Comparison of ENCODE assay signal across 8 cellular contexts in the genomic region with DNA sequence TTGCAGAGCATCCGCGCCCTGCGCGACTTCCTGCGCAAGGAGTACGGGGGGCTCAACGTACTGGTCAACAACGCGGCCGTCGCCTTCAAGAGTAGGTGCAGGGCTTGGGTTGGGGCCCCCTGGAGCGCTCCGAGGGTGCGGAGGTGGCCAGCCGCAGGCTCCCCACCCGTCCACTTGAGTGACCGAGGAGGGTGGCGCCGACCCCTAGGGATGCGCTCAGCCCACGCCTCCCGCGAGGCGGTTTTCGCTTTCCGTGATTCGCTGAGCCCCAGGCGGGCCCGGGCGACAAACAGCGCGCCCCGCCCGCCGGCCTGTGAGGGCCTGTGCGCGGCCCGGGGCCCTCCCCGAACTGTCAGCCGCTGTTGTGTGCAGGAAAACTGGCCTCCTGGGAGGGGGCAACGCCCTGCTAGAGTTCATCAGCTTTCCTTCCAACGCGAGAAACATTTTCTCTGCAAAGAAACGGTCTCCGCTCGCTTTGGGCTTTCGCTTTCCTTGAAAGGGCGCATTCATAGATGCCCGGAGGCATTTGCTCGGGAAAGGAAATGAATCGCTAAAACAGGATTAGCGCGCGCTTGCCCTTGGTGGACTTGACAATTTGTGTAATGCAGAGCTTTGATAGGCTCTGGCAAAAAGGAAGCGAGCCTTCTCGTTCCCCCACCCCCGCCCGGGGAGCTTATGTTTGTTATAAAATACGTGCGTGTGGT. TPM values are rescaled to one million over a fixed set of nuclear protein-coding genes. Genes with fewer than 3 reads are reported as not detected.
DNase-seq lines count a peak whose midpoint lies in the region; ATAC-seq and TF ChIP-seq lines count a peak whose summit lies in the region.

No MANE protein-coding gene starts in this region.

- WGBS in esophagus squamous epithelium, 2 donors: 0% methylated on average over 20 to 39 of the region's 60 CpGs
- WGBS in stomach, 5 donors: 0 to 1% (median 0%) methylated on average over 24 to 60 of the region's 60 CpGs

- peak; percentile 67 for ATAC-seq in HG03432 (IDR thresholded peaks at IDR 0.05; ENCODE audit: unreplicated experiment)
- no peak for ATAC-seq in HG02970 (IDR thresholded peaks at IDR 0.05; ENCODE audit: low FRiP score, unreplicated experiment)

- H3K36me3 Mint-ChIP-seq in activated T-helper 1 cell treated with anti-CD3 and anti-CD28 coated beads, Interleukin-12 subunit alpha, Interleukin-12 subunit beta, Interleukin-2, Interleukin-4 antibody, amounts not matched to agents 30 ng/mL and 10 ng/mL and 1 ng/mL, durations not matched to agents 14 hours and 24 hours and 36 hours (ENCODE audit: low read depth): peaks cover 17% of the 10 kb centered on the region

- peak overlapping the region; percentile 75 to 96 (median 80) for H3K4me3 ChIP-seq in esophagus squamous epithelium
- H3K4me3 ChIP-seq in mucosa of rectum (ENCODE audit: low read length in 2 of 2): peak overlapping the region; percentile 69 to 83
- H3K4me3 ChIP-seq in stomach: peak overlapping the region; percentile 60 to 74 (median 68)

- TF ChIP-seq CTCF in esophagus squamous epithelium (IDR thresholded peaks at IDR 0.05) (no peak), stomach (IDR thresholded peaks at IDR 0.05) (no peak)

- no peaks in the 10 kb centered on the region for H3K27me3 ChIP-seq in esophagus squamous epithelium
- H3K27me3 ChIP-seq in mucosa of rectum (ENCODE audit: control insufficient read depth in 2 of 2, insufficient read depth in 2 of 2, low read length in 2 of 2): no peaks in the 10 kb centered on the region
- H3K27me3 ChIP-seq in stomach: peaks cover 0 to 4% (median 0%) of the 10 kb centered on the region in 3 donors

- H3K27ac ChIP-seq in esophagus squamous epithelium: peak overlapping the region; percentile 93 to 99 (median 99)
- H3K27ac ChIP-seq in mucosa of rectum (ENCODE audit: low read depth in 2 of 2, low read length in 2 of 2): peak overlapping the region; percentile 75 to 88
- H3K27ac ChIP-seq in stomach: peak overlapping the region; percentile 81 to 90 (median 84)

- peaks cover 22% of the 10 kb centered on the region for H3K4me1 Mint-ChIP-seq in activated T-helper 1 cell treated with anti-CD3 and anti-CD28 coated beads, Interleukin-12 subunit alpha, Interleukin-12 subunit beta, Interleukin-2, Interleukin-4 antibody, amounts not matched to agents 30 ng/mL and 10 ng/mL and 1 ng/mL, durations not matched to agents 14 hours and 24 hours and 36 hours (ENCODE audit: low read depth)

- no peaks in the 10 kb centered on the region for H3K9me3 Mint-ChIP-seq in activated T-helper 1 cell treated with anti-CD3 and anti-CD28 coated beads, Interleukin-12 subunit alpha, Interleukin-12 subunit beta, Interleukin-2, Interleukin-4 antibody, amounts not matched to agents 30 ng/mL and 10 ng/mL and 1 ng/mL, durations not matched to agents 14 hours and 24 hours and 36 hours

- H3K36me3 ChIP-seq in esophagus squamous epithelium: peaks cover 0 to 28% (median 3%) of the 10 kb centered on the region in 3 donors
- no peaks in the 10 kb centered on the region for H3K36me3 ChIP-seq in mucosa of rectum (ENCODE audit: control insufficient read depth in 2 of 2, insufficient read depth in 2 of 2, low read length in 2 of 2)
- H3K36me3 ChIP-seq in stomach: peaks cover 0 to 6% (median 2%) of the 10 kb centered on the region in 4 donors

- no peak for TF ChIP-seq EP300 in stomach (IDR thresholded peaks at IDR 0.05)

- DNase-seq in COLO668 (lab: John Stamatoyannopoulos, UW; ENCODE audit: unreplicated experiment) (peak; percentile 84), OCI-M1 (lab: John Stamatoyannopoulos, UW) (peak; percentile 82), esophagus squamous epithelium (lab: John Stamatoyannopoulos, UW) (no peak), stomach (peak; percentile 55)
- DNase-seq in activated T-helper 1 cell treated with anti-CD3 and anti-CD28 coated beads, Interleukin-12 subunit alpha, Interleukin-12 subunit beta, Interleukin-2, Interleukin-4 antibody, amounts not matched to agents 30 ng/mL and 10 ng/mL and 1 ng/mL, durations not matched to agents 14 hours and 24 hours and 36 hours (ENCODE audit: low spot score): peak; percentile 68

- peak overlapping the region; percentile 94 for H3K27ac Mint-ChIP-seq in activated T-helper 1 cell treated with anti-CD3 and anti-CD28 coated beads, Interleukin-12 subunit alpha, Interleukin-12 subunit beta, Interleukin-2, Interleukin-4 antibody, amounts not matched to agents 30 ng/mL and 10 ng/mL and 1 ng/mL, durations not matched to agents 14 hours and 24 hours and 36 hours

- H3K9ac ChIP-seq in mucosa of rectum (ENCODE audit: low read depth in 1 of 2, low read length in 2 of 2): peak overlapping the region; percentile 58 to 66

- H3K4me1 ChIP-seq in esophagus squamous epithelium (peaks cover 10 to 72% (median 29%) of the 10 kb centered on the region in 3 donors), mucosa of rectum (ENCODE audit: control insufficient read depth in 2 of 2, insufficient read depth in 2 of 2, low read length in 2 of 2) (peaks cover 13 to 15% of the 10 kb centered on the region in 2 donors), stomach (peaks cover 22 to 41% (median 36%) of the 10 kb centered on the region in 4 donors)

- TF ChIP-seq POLR2A in esophagus squamous epithelium (IDR thresholded peaks at IDR 0.05): peak in 2 of 4 donors; percentile 67 to 85
- no peak for TF ChIP-seq POLR2A in stomach (IDR thresholded peaks at IDR 0.05)

- intact Hi-C loops in activated T-helper 1 cell treated with anti-CD3 and anti-CD28 coated beads, Interleukin-12 subunit alpha, Interleukin-12 subunit beta, Interleukin-2, Interleukin-4 antibody, amounts not matched to agents 30 ng/mL and 10 ng/mL and 1 ng/mL, durations not matched to agents 14 hours and 24 hours and 36 hours (cut with micrococcal nuclease): loop anchor here (1.0 to 10.0 kb wide), 7 partner anchors 21 to 849 kb away; partner anchors contain the start of genes CHAF1B, DOP1B, MORC3 and SETD4
- intact Hi-C loops in esophagus squamous epithelium (cut with DNase I) (no loop called here), stomach (cut with DNase I; ENCODE audit: low total_unique reads) (no loop called here)

- no peaks in the 10 kb centered on the region for H3K9me3 ChIP-seq in esophagus squamous epithelium
- H3K9me3 ChIP-seq in mucosa of rectum (ENCODE audit: control insufficient read depth in 2 of 2, low read length in 2 of 2): no peaks in the 10 kb centered on the region
- H3K9me3 ChIP-seq in stomach: no peaks in the 10 kb centered on the region

- H3K27me3 Mint-ChIP-seq in activated T-helper 1 cell treated with anti-CD3 and anti-CD28 coated beads, Interleukin-12 subunit alpha, Interleukin-12 subunit beta, Interleukin-2, Interleukin-4 antibody, amounts not matched to agents 30 ng/mL and 10 ng/mL and 1 ng/mL, durations not matched to agents 14 hours and 24 hours and 36 hours (ENCODE audit: insufficient read depth): peaks cover 5% of the 10 kb centered on the region

- H3K4me3 Mint-ChIP-seq in activated T-helper 1 cell treated with anti-CD3 and anti-CD28 coated beads, Interleukin-12 subunit alpha, Interleukin-12 subunit beta, Interleukin-2, Interleukin-4 antibody, amounts not matched to agents 30 ng/mL and 10 ng/mL and 1 ng/mL, durations not matched to agents 14 hours and 24 hours and 36 hours: peak overlapping the region; percentile 94

RNA-seq across cellular contexts. Expression of gene CBR3, which starts 0.7 kb away (rescaled TPM):
- 16.4 and 16.9 TPM in 2 replicates for total RNA-seq in activated T-helper 1 cell treated with anti-CD3 and anti-CD28 coated beads, Interleukin-12 subunit alpha, Interleukin-12 subunit beta, Interleukin-2, Interleukin-4 antibody, amounts not matched to agents 30 ng/mL and 10 ng/mL and 1 ng/mL, durations not matched to agents 14 hours and 24 hours and 36 hours
- 100 to 1,000 TPM in 3 of 4 donors, 10 to 100 TPM in 1; 67.3 to 158 (median 122) TPM for total RNA-seq in esophagus squamous epithelium
- total RNA-seq in stomach: 10 to 100 TPM in 1 of 5 donors, 1 to 10 TPM in 2, not detected in 2; 1.1 to 10.7 (median 4.7) TPM
- 10 to 100 TPM in 1 of 3 donors, 1 to 10 TPM in 2; 4.4 to 32.8 (median 6.4) TPM for polyA plus RNA-seq in stomach

RNA-seq across cellular contexts. Expression of gene DOP1B, which starts 21.1 kb away (rescaled TPM):
- total RNA-seq in activated T-helper 1 cell treated with anti-CD3 and anti-CD28 coated beads, Interleukin-12 subunit alpha, Interleukin-12 subunit beta, Interleukin-2, Interleukin-4 antibody, amounts not matched to agents 30 ng/mL and 10 ng/mL and 1 ng/mL, durations not matched to agents 14 hours and 24 hours and 36 hours: 10.6 and 11.5 TPM in 2 replicates
- total RNA-seq in esophagus squamous epithelium (10 to 100 TPM; 18.5 to 36.7 (median 26.2) TPM), stomach (10 to 100 TPM; 33.8 to 63.2 (median 49.2) TPM)
- 10 to 100 TPM in 1 of 3 donors, 1 to 10 TPM in 2; 4.1 to 16.5 (median 4.6) TPM for polyA plus RNA-seq in stomach
